1 cellular context compared by ENCODE assay signal in the genomic region with DNA sequence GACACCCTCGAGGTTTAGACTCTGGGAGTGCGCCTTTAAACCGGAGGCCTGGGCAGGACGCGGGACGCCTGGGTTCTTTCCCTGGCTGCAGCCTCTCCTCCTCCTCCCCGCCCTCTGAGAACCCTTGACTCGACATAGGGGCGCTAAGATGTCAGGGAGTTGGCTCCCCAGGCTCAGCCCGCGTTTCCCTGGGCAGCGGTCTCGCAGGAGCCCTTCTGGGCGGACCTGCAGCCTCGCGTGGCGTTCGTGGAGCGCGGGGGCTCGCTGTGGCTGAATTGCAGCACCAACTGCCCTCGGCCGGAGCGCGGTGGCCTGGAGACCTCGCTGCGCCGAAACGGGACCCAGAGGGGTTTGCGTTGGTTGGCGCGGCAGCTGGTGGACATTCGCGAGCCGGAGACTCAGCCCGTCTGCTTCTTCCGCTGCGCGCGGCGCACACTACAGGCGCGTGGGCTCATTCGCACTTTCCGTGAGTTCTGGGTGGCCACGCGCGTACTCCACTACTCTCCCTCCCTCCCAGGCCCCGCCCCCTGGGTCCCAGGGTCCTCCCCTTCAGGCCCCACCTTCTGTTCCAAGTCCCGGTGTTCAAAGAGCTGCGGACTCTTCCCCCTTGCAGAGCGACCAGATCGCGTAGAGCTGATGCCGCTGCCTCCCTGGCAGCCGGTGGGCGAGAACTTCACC.
TF ChIP-seq lines count a peak whose summit lies in the region.

No MANE protein-coding gene starts in this region.

TF ChIP-seq in K562, 482 proteins besides CTCF, POLR2A, EP300 and RAD21 (continued from another document and continues in another):
- TF ChIP-seq, protein P1, sequence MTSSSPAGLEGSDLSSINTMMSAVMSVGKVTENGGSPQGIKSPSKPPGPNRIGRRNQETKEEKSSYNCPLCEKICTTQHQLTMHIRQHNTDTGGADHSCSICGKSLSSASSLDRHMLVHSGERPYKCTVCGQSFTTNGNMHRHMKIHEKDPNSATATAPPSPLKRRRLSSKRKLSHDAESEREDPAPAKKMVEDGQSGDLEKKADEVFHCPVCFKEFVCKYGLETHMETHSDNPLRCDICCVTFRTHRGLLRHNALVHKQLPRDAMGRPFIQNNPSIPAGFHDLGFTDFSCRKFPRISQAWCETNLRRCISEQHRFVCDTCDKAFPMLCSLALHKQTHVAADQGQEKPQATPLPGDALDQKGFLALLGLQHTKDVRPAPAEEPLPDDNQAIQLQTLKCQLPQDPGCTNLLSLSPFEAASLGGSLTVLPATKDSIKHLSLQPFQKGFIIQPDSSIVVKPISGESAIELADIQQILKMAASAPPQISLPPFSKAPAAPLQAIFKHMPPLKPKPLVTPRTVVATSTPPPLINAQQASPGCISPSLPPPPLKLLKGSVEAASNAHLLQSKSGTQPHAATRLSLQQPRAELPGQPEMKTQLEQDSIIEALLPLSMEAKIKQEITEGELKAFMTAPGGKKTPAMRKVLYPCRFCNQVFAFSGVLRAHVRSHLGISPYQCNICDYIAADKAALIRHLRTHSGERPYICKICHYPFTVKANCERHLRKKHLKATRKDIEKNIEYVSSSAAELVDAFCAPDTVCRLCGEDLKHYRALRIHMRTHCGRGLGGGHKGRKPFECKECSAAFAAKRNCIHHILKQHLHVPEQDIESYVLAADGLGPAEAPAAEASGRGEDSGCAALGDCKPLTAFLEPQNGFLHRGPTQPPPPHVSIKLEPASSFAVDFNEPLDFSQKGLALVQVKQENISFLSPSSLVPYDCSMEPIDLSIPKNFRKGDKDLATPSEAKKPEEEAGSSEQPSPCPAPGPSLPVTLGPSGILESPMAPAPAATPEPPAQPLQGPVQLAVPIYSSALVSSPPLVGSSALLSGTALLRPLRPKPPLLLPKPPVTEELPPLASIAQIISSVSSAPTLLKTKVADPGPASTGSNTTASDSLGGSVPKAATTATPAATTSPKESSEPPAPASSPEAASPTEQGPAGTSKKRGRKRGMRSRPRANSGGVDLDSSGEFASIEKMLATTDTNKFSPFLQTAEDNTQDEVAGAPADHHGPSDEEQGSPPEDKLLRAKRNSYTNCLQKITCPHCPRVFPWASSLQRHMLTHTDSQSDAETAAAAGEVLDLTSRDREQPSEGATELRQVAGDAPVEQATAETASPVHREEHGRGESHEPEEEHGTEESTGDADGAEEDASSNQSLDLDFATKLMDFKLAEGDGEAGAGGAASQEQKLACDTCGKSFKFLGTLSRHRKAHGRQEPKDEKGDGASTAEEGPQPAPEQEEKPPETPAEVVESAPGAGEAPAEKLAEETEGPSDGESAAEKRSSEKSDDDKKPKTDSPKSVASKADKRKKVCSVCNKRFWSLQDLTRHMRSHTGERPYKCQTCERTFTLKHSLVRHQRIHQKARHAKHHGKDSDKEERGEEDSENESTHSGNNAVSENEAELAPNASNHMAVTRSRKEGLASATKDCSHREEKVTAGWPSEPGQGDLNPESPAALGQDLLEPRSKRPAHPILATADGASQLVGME (CRISPR knock-in tag; IDR thresholded peaks at IDR 0.05) = 0 out of 2 replicates have a peak, but pooled peaks have one; percentile 15
- TF ChIP-seq ZBTB26 (CRISPR knock-in tag; IDR thresholded peaks at IDR 0.05) = no peak
- TF ChIP-seq, protein P2, sequence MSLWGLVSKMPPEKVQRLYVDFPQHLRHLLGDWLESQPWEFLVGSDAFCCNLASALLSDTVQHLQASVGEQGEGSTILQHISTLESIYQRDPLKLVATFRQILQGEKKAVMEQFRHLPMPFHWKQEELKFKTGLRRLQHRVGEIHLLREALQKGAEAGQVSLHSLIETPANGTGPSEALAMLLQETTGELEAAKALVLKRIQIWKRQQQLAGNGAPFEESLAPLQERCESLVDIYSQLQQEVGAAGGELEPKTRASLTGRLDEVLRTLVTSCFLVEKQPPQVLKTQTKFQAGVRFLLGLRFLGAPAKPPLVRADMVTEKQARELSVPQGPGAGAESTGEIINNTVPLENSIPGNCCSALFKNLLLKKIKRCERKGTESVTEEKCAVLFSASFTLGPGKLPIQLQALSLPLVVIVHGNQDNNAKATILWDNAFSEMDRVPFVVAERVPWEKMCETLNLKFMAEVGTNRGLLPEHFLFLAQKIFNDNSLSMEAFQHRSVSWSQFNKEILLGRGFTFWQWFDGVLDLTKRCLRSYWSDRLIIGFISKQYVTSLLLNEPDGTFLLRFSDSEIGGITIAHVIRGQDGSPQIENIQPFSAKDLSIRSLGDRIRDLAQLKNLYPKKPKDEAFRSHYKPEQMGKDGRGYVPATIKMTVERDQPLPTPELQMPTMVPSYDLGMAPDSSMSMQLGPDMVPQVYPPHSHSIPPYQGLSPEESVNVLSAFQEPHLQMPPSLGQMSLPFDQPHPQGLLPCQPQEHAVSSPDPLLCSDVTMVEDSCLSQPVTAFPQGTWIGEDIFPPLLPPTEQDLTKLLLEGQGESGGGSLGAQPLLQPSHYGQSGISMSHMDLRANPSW (CRISPR knock-in tag; IDR thresholded peaks at IDR 0.05) = no peak
- peak; percentile 80 for TF ChIP-seq SUPT5H (IDR thresholded peaks at IDR 0.05)
- TF ChIP-seq POLR2H (tag; IDR thresholded peaks at IDR 0.05; ENCODE audit: low read depth) = no peak
- TF ChIP-seq, protein P3, sequence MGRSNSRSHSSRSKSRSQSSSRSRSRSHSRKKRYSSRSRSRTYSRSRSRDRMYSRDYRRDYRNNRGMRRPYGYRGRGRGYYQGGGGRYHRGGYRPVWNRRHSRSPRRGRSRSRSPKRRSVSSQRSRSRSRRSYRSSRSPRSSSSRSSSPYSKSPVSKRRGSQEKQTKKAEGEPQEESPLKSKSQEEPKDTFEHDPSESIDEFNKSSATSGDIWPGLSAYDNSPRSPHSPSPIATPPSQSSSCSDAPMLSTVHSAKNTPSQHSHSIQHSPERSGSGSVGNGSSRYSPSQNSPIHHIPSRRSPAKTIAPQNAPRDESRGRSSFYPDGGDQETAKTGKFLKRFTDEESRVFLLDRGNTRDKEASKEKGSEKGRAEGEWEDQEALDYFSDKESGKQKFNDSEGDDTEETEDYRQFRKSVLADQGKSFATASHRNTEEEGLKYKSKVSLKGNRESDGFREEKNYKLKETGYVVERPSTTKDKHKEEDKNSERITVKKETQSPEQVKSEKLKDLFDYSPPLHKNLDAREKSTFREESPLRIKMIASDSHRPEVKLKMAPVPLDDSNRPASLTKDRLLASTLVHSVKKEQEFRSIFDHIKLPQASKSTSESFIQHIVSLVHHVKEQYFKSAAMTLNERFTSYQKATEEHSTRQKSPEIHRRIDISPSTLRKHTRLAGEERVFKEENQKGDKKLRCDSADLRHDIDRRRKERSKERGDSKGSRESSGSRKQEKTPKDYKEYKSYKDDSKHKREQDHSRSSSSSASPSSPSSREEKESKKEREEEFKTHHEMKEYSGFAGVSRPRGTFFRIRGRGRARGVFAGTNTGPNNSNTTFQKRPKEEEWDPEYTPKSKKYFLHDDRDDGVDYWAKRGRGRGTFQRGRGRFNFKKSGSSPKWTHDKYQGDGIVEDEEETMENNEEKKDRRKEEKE (IDR thresholded peaks at IDR 0.05; ENCODE audit: borderline replicate concordance in 1 of 2, control insufficient read depth in 1 of 2, low read depth in 2 of 2, low read length in 1 of 2) = no peak
- no peak for TF ChIP-seq RUNX1 (IDR thresholded peaks at IDR 0.05; ENCODE audit: low read depth)
- TF ChIP-seq STAG1 (CRISPR knock-in tag; IDR thresholded peaks at IDR 0.05; ENCODE audit: borderline replicate concordance) = peak; percentile 11; the same call in 1 of the 2 replicates
- TF ChIP-seq HNRNPLL (IDR thresholded peaks at IDR 0.05; ENCODE audit: low read depth, low read length, poor library complexity, severe bottlenecking) = peak; percentile 37
- no peak for TF ChIP-seq ZNF699 (CRISPR knock-in tag; IDR thresholded peaks at IDR 0.05; ENCODE audit: insufficient replicate concordance)
- TF ChIP-seq HMG20B (CRISPR knock-in tag; IDR thresholded peaks at IDR 0.05) = no peak
- TF ChIP-seq ZBTB43 (CRISPR knock-in tag; IDR thresholded peaks at IDR 0.05) = no peak
- TF ChIP-seq CXXC5 (CRISPR knock-in tag; IDR thresholded peaks at IDR 0.05) = peak; percentile 61; the same call in 1 of the 2 replicates
- TF ChIP-seq, protein P4, sequence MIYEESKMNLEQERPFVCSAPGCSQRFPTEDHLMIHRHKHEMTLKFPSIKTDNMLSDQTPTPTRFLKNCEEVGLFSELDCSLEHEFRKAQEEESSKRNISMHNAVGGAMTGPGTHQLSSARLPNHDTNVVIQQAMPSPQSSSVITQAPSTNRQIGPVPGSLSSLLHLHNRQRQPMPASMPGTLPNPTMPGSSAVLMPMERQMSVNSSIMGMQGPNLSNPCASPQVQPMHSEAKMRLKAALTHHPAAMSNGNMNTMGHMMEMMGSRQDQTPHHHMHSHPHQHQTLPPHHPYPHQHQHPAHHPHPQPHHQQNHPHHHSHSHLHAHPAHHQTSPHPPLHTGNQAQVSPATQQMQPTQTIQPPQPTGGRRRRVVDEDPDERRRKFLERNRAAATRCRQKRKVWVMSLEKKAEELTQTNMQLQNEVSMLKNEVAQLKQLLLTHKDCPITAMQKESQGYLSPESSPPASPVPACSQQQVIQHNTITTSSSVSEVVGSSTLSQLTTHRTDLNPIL (CRISPR knock-in tag; IDR thresholded peaks at IDR 0.05) = no peak
- 0 out of 2 replicates have a peak, but pooled peaks have one; percentile 2 for TF ChIP-seq PBX2 (CRISPR knock-in tag; IDR thresholded peaks at IDR 0.05; ENCODE audit: low read depth)
- no peak for TF ChIP-seq PBX2 (tag; conservative IDR thresholded peaks at IDR 0.05; ENCODE audit: low read depth)
- no peak for TF ChIP-seq ZNF57 (CRISPR knock-in tag; IDR thresholded peaks at IDR 0.05)
- TF ChIP-seq TCF7L2 (IDR thresholded peaks at IDR 0.05; ENCODE audit: low read depth, low read length) = no peak
- no peak for TF ChIP-seq LARP7 (IDR thresholded peaks at IDR 0.05)
- TF ChIP-seq MCM3 (IDR thresholded peaks at IDR 0.05) = no peak
- TF ChIP-seq, protein P5, sequence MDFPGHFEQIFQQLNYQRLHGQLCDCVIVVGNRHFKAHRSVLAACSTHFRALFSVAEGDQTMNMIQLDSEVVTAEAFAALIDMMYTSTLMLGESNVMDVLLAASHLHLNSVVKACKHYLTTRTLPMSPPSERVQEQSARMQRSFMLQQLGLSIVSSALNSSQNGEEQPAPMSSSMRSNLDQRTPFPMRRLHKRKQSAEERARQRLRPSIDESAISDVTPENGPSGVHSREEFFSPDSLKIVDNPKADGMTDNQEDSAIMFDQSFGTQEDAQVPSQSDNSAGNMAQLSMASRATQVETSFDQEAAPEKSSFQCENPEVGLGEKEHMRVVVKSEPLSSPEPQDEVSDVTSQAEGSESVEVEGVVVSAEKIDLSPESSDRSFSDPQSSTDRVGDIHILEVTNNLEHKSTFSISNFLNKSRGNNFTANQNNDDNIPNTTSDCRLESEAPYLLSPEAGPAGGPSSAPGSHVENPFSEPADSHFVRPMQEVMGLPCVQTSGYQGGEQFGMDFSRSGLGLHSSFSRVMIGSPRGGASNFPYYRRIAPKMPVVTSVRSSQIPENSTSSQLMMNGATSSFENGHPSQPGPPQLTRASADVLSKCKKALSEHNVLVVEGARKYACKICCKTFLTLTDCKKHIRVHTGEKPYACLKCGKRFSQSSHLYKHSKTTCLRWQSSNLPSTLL (IDR thresholded peaks at IDR 0.05) = no peak
- no peak for TF ChIP-seq POLR2AphosphoS2 (IDR thresholded peaks at IDR 0.05; ENCODE audit: low read length)
- no peak for TF ChIP-seq FOXJ3 (CRISPR knock-in tag; IDR thresholded peaks at IDR 0.05)
- no peak for TF ChIP-seq POLR3G (IDR thresholded peaks at IDR 0.05; ENCODE audit: extremely low read depth, insufficient read length, insufficient replicate concordance)
- TF ChIP-seq, protein P6, sequence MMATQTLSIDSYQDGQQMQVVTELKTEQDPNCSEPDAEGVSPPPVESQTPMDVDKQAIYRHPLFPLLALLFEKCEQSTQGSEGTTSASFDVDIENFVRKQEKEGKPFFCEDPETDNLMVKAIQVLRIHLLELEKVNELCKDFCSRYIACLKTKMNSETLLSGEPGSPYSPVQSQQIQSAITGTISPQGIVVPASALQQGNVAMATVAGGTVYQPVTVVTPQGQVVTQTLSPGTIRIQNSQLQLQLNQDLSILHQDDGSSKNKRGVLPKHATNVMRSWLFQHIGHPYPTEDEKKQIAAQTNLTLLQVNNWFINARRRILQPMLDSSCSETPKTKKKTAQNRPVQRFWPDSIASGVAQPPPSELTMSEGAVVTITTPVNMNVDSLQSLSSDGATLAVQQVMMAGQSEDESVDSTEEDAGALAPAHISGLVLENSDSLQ (IDR thresholded peaks at IDR 0.05) = no peak
- TF ChIP-seq ZBED1 (IDR thresholded peaks at IDR 0.05) = no peak; the same call in none of the 2 replicates
- TF ChIP-seq RBM25 (IDR thresholded peaks at IDR 0.05; ENCODE audit: low read depth, low read length, severe bottlenecking) = no peak
- no peak; the same call in 1 of the 2 replicates for TF ChIP-seq ZNF431 (CRISPR knock-in tag; IDR thresholded peaks at IDR 0.05)
- TF ChIP-seq ZNF644 (tag; IDR thresholded peaks at IDR 0.05; ENCODE audit: low read depth) = no peak
- TF ChIP-seq SMARCA4 (IDR thresholded peaks at IDR 0.05) = no peak
- TF ChIP-seq NFXL1 (CRISPR knock-in tag; IDR thresholded peaks at IDR 0.05) = no peak
- TF ChIP-seq RBM39 (optimal IDR thresholded peaks at IDR 0.05; ENCODE audit: low read depth, low read length) = no peak
- TF ChIP-seq TCF7 (IDR thresholded peaks at IDR 0.05; ENCODE audit: borderline replicate concordance) = no peak
